ENCODE assay signal across 29 cellular contexts in genomic region chr20:15836634-15837033, GRCh38.
DNase-seq lines count a peak whose midpoint lies in the region; TF ChIP-seq lines count a peak whose summit lies in the region.
"Had no signal": no experiment of that assay in that cellular context is flagged by ENCODE, and none has a peak within 500 bp of the region (broad histone marks: within the 10 kb centered on the region; RNA-seq: fewer than 3 reads in every experiment).

No MANE protein-coding gene starts in this region.

- peaks cover 2% of the 10 kb centered on the region for H3K4me1 Mint-ChIP-seq in MCF 10A (ENCODE audit: insufficient read depth, unreplicated experiment)
- H3K4me1 Mint-ChIP-seq: neural crest cell, T-helper 17 cell had no signal

- H3K4me3 Mint-ChIP-seq in MCF 10A (ENCODE audit: unreplicated experiment) = no peak overlapping the region
- H3K4me3 Mint-ChIP-seq: activated CD4-positive, alpha-beta memory T cell treated with anti-CD3 and anti-CD28 coated beads for 36 hours; activated T-cell treated with anti-CD3 and anti-CD28 coated beads, Interleukin-2, amount 50 U/mL, for 72 hours; CD4-positive, alpha-beta T cell; neural crest cell; stimulated activated naive B cell treated with anti-CD40 and anti-IgM and Interleukin-4, amounts not matched to agents 10 μg/mL and 1 μg/mL and 100 μg/mL, for 72 hours; T-helper 17 cell had no signal

- H3K4me1 ChIP-seq in mammary epithelial cell (ENCODE audit: insufficient read depth, low read length) (peaks cover under 1% of the 10 kb centered on the region), right atrium auricular region (no peaks in the 10 kb centered on the region), A673 (ENCODE audit: insufficient read depth, low read length, poor library complexity, severe bottlenecking) (no peaks in the 10 kb centered on the region)
- H3K4me1 ChIP-seq: suprapubic skin, upper lobe of left lung had no signal

- H3K79me2 ChIP-seq in mammary epithelial cell (ENCODE audit: insufficient read depth, low read length) = no peaks in the 10 kb centered on the region

- H3K27ac Mint-ChIP-seq in MCF 10A (ENCODE audit: low read depth, unreplicated experiment) = no peak overlapping the region
- H3K27ac Mint-ChIP-seq: activated CD4-positive, alpha-beta memory T cell treated with anti-CD3 and anti-CD28 coated beads for 36 hours; activated T-cell treated with anti-CD3 and anti-CD28 coated beads, Interleukin-2, amount 50 U/mL, for 72 hours; CD4-positive, alpha-beta T cell; stimulated activated naive B cell treated with anti-CD40 and anti-IgM and Interleukin-4, amounts not matched to agents 10 μg/mL and 1 μg/mL and 100 μg/mL, for 72 hours; T-helper 17 cell had no signal

- POLR2A ChIA-PET in MCF 10A (lab: Yijun Ruan, JAX) (interaction anchor here (0.7 to 1.0 kb wide), 3 partner anchors 11 to 659 kb away, joined by 3 read pairs; no protein-coding TSS in a partner anchor), A673 (lab: Charles Lee; ENCODE audit: low non-redundant PET) (no interaction called here)

- no peaks in the 10 kb centered on the region for H3K27me3 ChIP-seq in mammary epithelial cell (ENCODE audit: insufficient read depth, low read length)
- no peaks in the 10 kb centered on the region for H3K27me3 ChIP-seq in right atrium auricular region
- H3K27me3 ChIP-seq in A673 (replicated peaks; ENCODE audit: insufficient read depth, low read depth, low read length, poor library complexity) = no peaks in the 10 kb centered on the region
- H3K27me3 ChIP-seq: brain microvascular endothelial cell, ovary, suprapubic skin, upper lobe of left lung had no signal

- H3K27ac ChIP-seq in mammary epithelial cell (ENCODE audit: insufficient read depth, low read depth, low read length) (no peak overlapping the region), right atrium auricular region (no peak overlapping the region), A673 (ENCODE audit: low read depth, low read length, poor library complexity, severe bottlenecking) (no peak overlapping the region)
- H3K27ac ChIP-seq: brain microvascular endothelial cell, HL-60, ovary, suprapubic skin, upper lobe of left lung had no signal

- H3K4me3 ChIP-seq in mammary epithelial cell (replicated peaks in 1 of 3; ENCODE audit: insufficient read depth in 1 of 3, low read depth in 2 of 3, low read length in 3 of 3) = no peak overlapping the region
- H3K4me3 ChIP-seq in right atrium auricular region = no peak overlapping the region
- no peak overlapping the region for H3K4me3 ChIP-seq in A673 (ENCODE audit: low read depth, low read length, poor library complexity, severe bottlenecking)
- H3K4me3 ChIP-seq: ovary, suprapubic skin, upper lobe of left lung had no signal

- no peaks in the 10 kb centered on the region for H3K36me3 Mint-ChIP-seq in MCF 10A (ENCODE audit: insufficient read depth, unreplicated experiment)
- H3K36me3 Mint-ChIP-seq: activated CD4-positive, alpha-beta memory T cell treated with anti-CD3 and anti-CD28 coated beads for 36 hours had no signal

- dilution Hi-C loops in mammary epithelial cell (cut with HindIII; ENCODE audit: low sequenced_read_pairs) = no loop called here

- H4K20me1 ChIP-seq in mammary epithelial cell (ENCODE audit: insufficient read depth, low read length) = no peaks in the 10 kb centered on the region

- no peaks in the 10 kb centered on the region for H3K9me3 Mint-ChIP-seq in MCF 10A (ENCODE audit: unreplicated experiment)
- H3K9me3 Mint-ChIP-seq: activated CD4-positive, alpha-beta memory T cell treated with anti-CD3 and anti-CD28 coated beads for 36 hours; CD4-positive, alpha-beta T cell had no signal

- H3K36me3 ChIP-seq in mammary epithelial cell (ENCODE audit: insufficient read depth, low read length) (no peaks in the 10 kb centered on the region), right atrium auricular region (no peaks in the 10 kb centered on the region), A673 (ENCODE audit: insufficient read depth, low read length, poor library complexity, severe bottlenecking) (no peaks in the 10 kb centered on the region)
- H3K36me3 ChIP-seq: brain microvascular endothelial cell, ovary, suprapubic skin, upper lobe of left lung had no signal

- H3K9me3 ChIP-seq in mammary epithelial cell (replicated peaks; ENCODE audit: insufficient read depth, low read length) = no peaks in the 10 kb centered on the region
- H3K9me3 ChIP-seq in right atrium auricular region = no peaks in the 10 kb centered on the region
- H3K9me3 ChIP-seq in A673 (ENCODE audit: low read depth, low read length, poor library complexity, severe bottlenecking) = peaks cover 5% of the 10 kb centered on the region
- H3K9me3 ChIP-seq: ovary, SK-N-SH, suprapubic skin, upper lobe of left lung had no signal

- TF ChIP-seq CTCF in mammary epithelial cell (conservative IDR thresholded peaks at IDR 0.05 in 1 of 2, IDR thresholded peaks at IDR 0.05 in 1 of 2; ENCODE audit: extremely low read depth in 1 of 2, insufficient read depth in 1 of 2, low read depth in 1 of 2, low read length in 2 of 2) = no peak
- no peak for TF ChIP-seq CTCF in MCF 10A (IDR thresholded peaks at IDR 0.05; ENCODE audit: unreplicated experiment)
- no peak for TF ChIP-seq CTCF in right atrium auricular region (IDR thresholded peaks at IDR 0.05)
- no peak for TF ChIP-seq CTCF in A673 (conservative IDR thresholded peaks at IDR 0.05; ENCODE audit: low read depth, low read length)

- BruUV-seq in mammary epithelial cell (replicated peaks; lab: Mats Ljungman, UMichigan) (no TSS peak), MCF 10A (replicated peaks; lab: Mats Ljungman, UMichigan) (no TSS peak), A673 (replicated peaks; lab: Mats Ljungman, UMichigan) (no TSS peak)

- no peak overlapping the region for H3K9ac ChIP-seq in mammary epithelial cell (ENCODE audit: insufficient read depth, low read length)
- H3K9ac ChIP-seq: SK-N-SH had no signal

- in situ Hi-C loops in mammary epithelial cell (cut with MboI; ENCODE audit: low sequenced_read_pairs in 2 of 2) = no loop called here

- intact Hi-C loops in mammary epithelial cell (cut with micrococcal nuclease) = loop anchor here (10.0 kb wide), 1 partner anchor 132 kb away; no protein-coding TSS in a partner anchor
- intact Hi-C loops in MCF 10A (cut with micrococcal nuclease) = no loop called here
- intact Hi-C loops in A673 (cut with micrococcal nuclease; ENCODE audit: unreplicated experiment) = no loop called here

- no peak overlapping the region for H2AFZ ChIP-seq in mammary epithelial cell (ENCODE audit: low read depth, low read length)

- H3K27me3 Mint-ChIP-seq in MCF 10A (ENCODE audit: insufficient read depth, unreplicated experiment) = no peaks in the 10 kb centered on the region
- H3K27me3 Mint-ChIP-seq: activated CD4-positive, alpha-beta memory T cell treated with anti-CD3 and anti-CD28 coated beads for 36 hours; CD4-positive, alpha-beta T cell; T-helper 17 cell had no signal

- DNase-seq in mammary epithelial cell (peak; percentile 74), MCF 10A (ENCODE audit: unreplicated experiment) (no peak), SW480 (ENCODE audit: low spot score) (peak; percentile 43), fibroblast of peridontal ligament (ENCODE audit: extremely low read depth) (peak; percentile 18), erythroblast (lab: John Stamatoyannopoulos, UW) (no peak), NCI-H2081 treated with DMSO at 0.1 percent for 48 hours (lab: John Stamatoyannopoulos, UW) (no peak), right atrium auricular region (ENCODE audit: low spot score) (no peak), A673 (ENCODE audit: low spot score) (no peak)
- DNase-seq: activated CD4-positive, alpha-beta memory T cell treated with anti-CD3 and anti-CD28 coated beads for 36 hours; activated CD4-positive, alpha-beta T cell treated with anti-CD3 and anti-CD28 coated beads for 1 hour; activated T-cell treated with anti-CD3 and anti-CD28 coated beads, Interleukin-2, amount 50 U/mL, for 72 hours; brain microvascular endothelial cell; CD4-positive, alpha-beta T cell; DND-41; GOT3; hippocampal formation; KG1; left cardiac atrium; NCI-H1048; NCI-H446 treated with DMSO at 0.1 percent for 48 hours; ovary; PC-3; SK-N-SH; stimulated activated naive B cell treated with anti-CD40 and anti-IgM and Interleukin-4, amounts not matched to agents 10 μg/mL and 1 μg/mL and 100 μg/mL, for 72 hours; T-helper 17 cell; upper lobe of left lung had no signal

- 33% methylated on average over 2 of the region's 2 CpGs for WGBS in mammary epithelial cell (ENCODE audit: low coverage, missing lambda C conversion rate)

- no peak for TF ChIP-seq POLR2A in erythroblast (IDR thresholded peaks at IDR 0.05; ENCODE audit: low read length)

- H3K4me2 ChIP-seq in mammary epithelial cell (ENCODE audit: insufficient read depth, low read depth, low read length) = no peak overlapping the region
- H3K4me2 ChIP-seq: SK-N-SH had no signal

- CTCF ChIA-PET in mammary epithelial cell (lab: Charles Lee; ENCODE audit: low non-redundant PET) = no interaction called here
- CTCF ChIA-PET in MCF 10A (lab: Yijun Ruan, JAX) = interaction anchor here (0.5 to 0.6 kb wide), 2 partner anchors 22 to 610 kb away, joined by 3 to 5 read pairs; no protein-coding TSS in a partner anchor
- CTCF ChIA-PET in A673 (lab: Charles Lee) = no interaction called here

Comparison
In these comparisons a context has a peak if more than half of its experiments do, and no peak if none do; other contexts are left out.
1. DNase-seq: peak in mammary epithelial cell (single experiment), SW480 (single experiment) and fibroblast of peridontal ligament (single experiment); none in MCF 10A (single experiment), erythroblast (0 of 2), NCI-H2081 treated with DMSO at 0.1 percent for 48 hours (single experiment), right atrium auricular region (single experiment) and A673 (single experiment).